ENCODE assay signal across 9 cellular contexts in the genomic region with DNA sequence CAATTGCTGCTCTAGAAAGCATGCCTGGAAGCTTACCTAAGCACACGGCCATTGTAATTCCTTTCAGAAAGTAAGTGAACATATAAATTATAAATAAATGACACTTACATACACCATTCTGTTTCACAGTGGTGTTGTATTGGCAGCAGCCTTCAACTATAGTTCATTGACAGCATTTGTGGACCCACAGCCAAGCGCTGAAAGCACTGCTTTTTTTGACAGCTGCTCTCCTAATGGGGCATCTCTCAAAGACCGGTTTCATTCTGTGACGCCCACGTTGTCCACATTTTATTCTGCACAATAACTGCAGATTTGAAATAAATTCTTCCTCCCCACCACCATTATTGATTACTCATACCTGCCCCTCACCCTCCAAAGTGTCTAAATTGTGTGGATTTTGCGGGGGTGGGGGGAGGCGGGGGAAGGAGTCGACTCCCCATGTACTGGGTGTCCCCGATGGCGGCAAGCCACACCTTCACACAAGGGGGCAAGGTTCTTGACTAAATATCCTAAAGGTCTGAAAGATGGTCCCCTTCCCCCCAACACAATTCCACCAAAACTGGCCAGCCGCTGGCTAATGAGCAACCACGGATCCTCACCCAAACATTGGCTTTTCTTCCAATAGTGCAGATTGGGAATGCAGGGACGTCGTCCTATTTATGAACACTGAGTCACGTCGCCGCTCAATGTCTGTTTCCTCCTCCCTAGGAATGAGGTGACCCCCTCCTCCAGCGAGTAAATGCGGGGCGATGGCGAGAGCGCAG. TPM values are rescaled to one million over a fixed set of nuclear protein-coding genes. Genes with fewer than 3 reads are reported as not detected.
A peak's percentile ranks its signal among the peaks of the same experiment; 100 is the strongest.
DNase-seq lines count a peak whose midpoint lies in the region; ATAC-seq, FAIRE-seq and TF ChIP-seq lines count a peak whose summit lies in the region.
"Had no signal": no experiment of that assay in that cellular context is flagged by ENCODE, and none has a peak within 500 bp of the region (broad histone marks: within the 10 kb centered on the region; RNA-seq: fewer than 3 reads in every experiment).

No MANE protein-coding gene starts in this region.

- BruUV-seq in endothelial cell of umbilical vein (replicated peaks; lab: Mats Ljungman, UMichigan) = TSS peak; percentile 48

- H3K4me1 ChIP-seq in endothelial cell of umbilical vein (ENCODE audit: control insufficient read depth, extremely low read depth, insufficient read depth, low read length) = peaks cover 4% of the 10 kb centered on the region
- peaks cover 5% of the 10 kb centered on the region for H3K4me1 ChIP-seq in neural progenitor cell

- H3K4me3 ChIP-seq in SK-N-MC (peak overlapping the region; percentile 85), endothelial cell of umbilical vein (replicated peaks in 1 of 3; ENCODE audit: insufficient read depth in 1 of 3, low read depth in 1 of 3, low read length in 3 of 3) (peak overlapping the region; percentile 20 to 83 (median 69)), neural progenitor cell (peak overlapping the region; percentile 64)

- H3K9me1 ChIP-seq in endothelial cell of umbilical vein (replicated peaks; ENCODE audit: control insufficient read depth, extremely low read depth, insufficient read depth, low read length) = no peaks in the 10 kb centered on the region

- no peak for ATAC-seq in HG02852 (IDR thresholded peaks at IDR 0.05; ENCODE audit: unreplicated experiment)
- ATAC-seq in GM18505 (IDR thresholded peaks at IDR 0.05; ENCODE audit: unreplicated experiment) = no peak

- peaks cover 16% of the 10 kb centered on the region for H3K27me3 Mint-ChIP-seq in neural progenitor cell (ENCODE audit: insufficient read depth, low read depth)

- peaks cover 9% of the 10 kb centered on the region for H3F3A ChIP-seq in neural progenitor cell (ENCODE audit: low read depth)

- POLR2A ChIA-PET in endothelial cell of umbilical vein (lab: Charles Lee) = no interaction called here

- H3K27ac Mint-ChIP-seq in neural progenitor cell = no peak overlapping the region

- TF ChIP-seq POLR2A in endothelial cell of umbilical vein (IDR thresholded peaks at IDR 0.05; ENCODE audit: low read depth, low read length) (no peak), GM18505 (IDR thresholded peaks at IDR 0.05; ENCODE audit: borderline replicate concordance, extremely low read depth, insufficient read depth, insufficient read length) (no peak)

- H3K79me2 ChIP-seq in endothelial cell of umbilical vein (ENCODE audit: control insufficient read depth, insufficient read depth, low read length) (no peaks in the 10 kb centered on the region), neural progenitor cell (ENCODE audit: low read depth) (no peaks in the 10 kb centered on the region)

- no peaks in the 10 kb centered on the region for H3K36me3 Mint-ChIP-seq in neural progenitor cell

- H3K27me3 ChIP-seq in endothelial cell of umbilical vein (ENCODE audit: control insufficient read depth in 2 of 2, insufficient read depth in 2 of 2, low read length in 2 of 2) = peaks cover 0 to 7% of the 10 kb centered on the region in 2 experiments
- peaks cover 59% of the 10 kb centered on the region for H3K27me3 ChIP-seq in neural progenitor cell

- H3K9ac ChIP-seq in SK-N-MC (ENCODE audit: insufficient read length) (no peak overlapping the region), endothelial cell of umbilical vein (replicated peaks; ENCODE audit: extremely low read depth, insufficient read depth, low read length) (peak overlapping the region; percentile 58), neural progenitor cell (no peak overlapping the region)

- H3K36me3 ChIP-seq in SK-N-MC (ENCODE audit: insufficient read depth, low read length) (no peaks in the 10 kb centered on the region), endothelial cell of umbilical vein (ENCODE audit: control insufficient read depth in 2 of 2, extremely low read depth in 1 of 2, insufficient read depth in 2 of 2, low read length in 2 of 2) (no peaks in the 10 kb centered on the region), neural progenitor cell (no peaks in the 10 kb centered on the region)

- peak overlapping the region; percentile 99 for H2AFZ ChIP-seq in endothelial cell of umbilical vein (ENCODE audit: low read depth, low read length)
- H2AFZ ChIP-seq in neural progenitor cell (replicated peaks) = peak overlapping the region; percentile 85

- CTCF ChIA-PET in endothelial cell of umbilical vein (lab: Charles Lee) = interaction anchor here (7.1 to 13.7 kb wide), 2 partner anchors 11 to 106 kb away, joined by 56 to 394 read pairs; a partner anchor contains a TSS

- H3K4me2 ChIP-seq in endothelial cell of umbilical vein (ENCODE audit: insufficient read depth, low read length) (peak overlapping the region; percentile 75), neural progenitor cell (peak overlapping the region; percentile 86)

- H3K9me3 ChIP-seq in SK-N-MC (ENCODE audit: low read depth, low read length) (no peaks in the 10 kb centered on the region), endothelial cell of umbilical vein (replicated peaks; ENCODE audit: control insufficient read depth, insufficient read depth, low read length) (no peaks in the 10 kb centered on the region), neural progenitor cell (ENCODE audit: low read depth) (no peaks in the 10 kb centered on the region)

- intact Hi-C loops in endothelial cell of umbilical vein (cut with micrococcal nuclease) = no loop called here

- dilution Hi-C loops in endothelial cell of umbilical vein (cut with MboI; ENCODE audit: extremely low pct_ligation_motif_present, low sequenced_read_pairs) = no loop called here

- TF ChIP-seq CTCF in endothelial cell of umbilical vein (IDR thresholded peaks at IDR 0.05; ENCODE audit: extremely low read depth in 1 of 2, insufficient read depth in 1 of 2, low read depth in 1 of 2, low read length in 2 of 2) (no peak), neural progenitor cell (IDR thresholded peaks at IDR 0.05) (no peak)

- H3K4me3 Mint-ChIP-seq in neural progenitor cell = peak overlapping the region; percentile 90

- peaks cover 5% of the 10 kb centered on the region for H3K4me1 Mint-ChIP-seq in neural progenitor cell

- H4K20me1 ChIP-seq in endothelial cell of umbilical vein (replicated peaks; ENCODE audit: control insufficient read depth, extremely low read depth, insufficient read depth, low read length) (no peaks in the 10 kb centered on the region), neural progenitor cell (ENCODE audit: low read depth) (peaks cover 3% of the 10 kb centered on the region)

- no peaks in the 10 kb centered on the region for H3K9me3 Mint-ChIP-seq in neural progenitor cell

- DNase-seq in DMS53 (lab: John Stamatoyannopoulos, UW) = peak; percentile 40
- no peak for DNase-seq in DMS53 treated with DMSO at 0.1 percent for 48 hours (lab: John Stamatoyannopoulos, UW; ENCODE audit: unreplicated experiment)
- DNase-seq in SK-N-MC (ENCODE audit: low read depth, low spot score) = no peak
- DNase-seq in endothelial cell of umbilical vein (ENCODE audit: low read depth, low spot score) = peak; percentile 18
- peak; percentile 35 for DNase-seq in neural progenitor cell (ENCODE audit: low spot score)
- DNase-seq in central memory CD4-positive, alpha-beta T cell = no peak

- peak; percentile 57 for FAIRE-seq in endothelial cell of umbilical vein (lab: Jason Lieb, UNC)
- FAIRE-seq: A204.1 had no signal

- H3K27ac ChIP-seq in SK-N-MC (no peak overlapping the region), endothelial cell of umbilical vein (ENCODE audit: insufficient read depth, low read depth, low read length) (no peak overlapping the region), neural progenitor cell (no peak overlapping the region)

TF ChIP-seq in endothelial cell of umbilical vein, 7 proteins besides CTCF, POLR2A, EP300 and RAD21:
- TF ChIP-seq, protein P1, sequence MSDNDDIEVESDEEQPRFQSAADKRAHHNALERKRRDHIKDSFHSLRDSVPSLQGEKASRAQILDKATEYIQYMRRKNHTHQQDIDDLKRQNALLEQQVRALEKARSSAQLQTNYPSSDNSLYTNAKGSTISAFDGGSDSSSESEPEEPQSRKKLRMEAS (IDR thresholded peaks at IDR 0.05; ENCODE audit: insufficient read depth, insufficient read length) = no peak
- TF ChIP-seq MYC (IDR thresholded peaks at IDR 0.05; ENCODE audit: low read depth, low read length) (no peak), GATA2 (IDR thresholded peaks at IDR 0.05; ENCODE audit: insufficient read depth, insufficient read length, low read depth, low read length) (no peak), JUN (IDR thresholded peaks at IDR 0.05; ENCODE audit: borderline replicate concordance, insufficient read depth, insufficient read length, low read depth) (no peak), POLR2AphosphoS5 (IDR thresholded peaks at IDR 0.05; ENCODE audit: insufficient read depth, low read depth, low read length) (no peak), FOS (IDR thresholded peaks at IDR 0.05; ENCODE audit: borderline replicate concordance, insufficient read depth, low read length) (no peak), EZH2 (IDR thresholded peaks at IDR 0.05; ENCODE audit: borderline replicate concordance, low read depth, low read length, severe bottlenecking) (no peak)

RNA-seq across cellular contexts. Expression of a gene that starts 1.1 kb away (rescaled TPM):
- total RNA-seq in endothelial cell of umbilical vein (15.9 and 16.5 TPM in 2 replicates), neural progenitor cell (ENCODE audit: low replicate concordance) (6.5 and 6.9 TPM in 2 replicates)
- 6.4 and 9.7 TPM in 2 replicates for polyA plus RNA-seq in endothelial cell of umbilical vein
- 8.4 and 9.1 TPM in 2 replicates for polyA plus RNA-seq in endothelial cell of umbilical vein (2011; cell fraction: cytosol; rRNA removed)
- 17.2 and 19.2 TPM in 2 replicates for polyA plus RNA-seq in endothelial cell of umbilical vein (2011; cell fraction: nucleus; rRNA removed)
- polyA plus RNA-seq in endothelial cell of umbilical vein (2012) = 23.8 and 25.5 TPM in 2 replicates
- 16.8 and 18.2 TPM in 2 replicates for polyA minus RNA-seq in endothelial cell of umbilical vein
- 5.9 TPM for polyA minus RNA-seq in endothelial cell of umbilical vein (2011; cell fraction: cytosol; rRNA and poly(A)+ RNA removed)
- polyA minus RNA-seq in endothelial cell of umbilical vein (2011; cell fraction: nucleus; rRNA and poly(A)+ RNA removed) = 28.6 and 35.7 TPM in 2 replicates

RNA-seq across cellular contexts. Expression of a gene that starts 54.9 kb away (rescaled TPM):
- not detected in 2 replicates for total RNA-seq in endothelial cell of umbilical vein
- not detected in 2 replicates for polyA plus RNA-seq in endothelial cell of umbilical vein
- polyA plus RNA-seq in endothelial cell of umbilical vein (2011; cell fraction: cytosol; rRNA removed) = not detected in 2 replicates
- polyA plus RNA-seq in endothelial cell of umbilical vein (2011; cell fraction: nucleus; rRNA removed) = not detected in 2 replicates
- not detected in 2 replicates for polyA plus RNA-seq in endothelial cell of umbilical vein (2012)
- not detected in 2 replicates for polyA minus RNA-seq in endothelial cell of umbilical vein
- not detected for polyA minus RNA-seq in endothelial cell of umbilical vein (2011; cell fraction: cytosol; rRNA and poly(A)+ RNA removed)
- polyA minus RNA-seq in endothelial cell of umbilical vein (2011; cell fraction: nucleus; rRNA and poly(A)+ RNA removed) = not detected in 2 replicates
- 0.12 and 0.15 TPM in 2 replicates for total RNA-seq in neural progenitor cell (ENCODE audit: low replicate concordance)

Comparison
In these comparisons a context has a peak if more than half of its experiments do, and no peak if none do; other contexts are left out.
1. DNase-seq: peak in DMS53 (single experiment), endothelial cell of umbilical vein (single experiment) and neural progenitor cell (single experiment); none in DMS53 treated with DMSO at 0.1 percent for 48 hours (single experiment), SK-N-MC (single experiment) and central memory CD4-positive, alpha-beta T cell (single experiment).
2. Peak in every context shown above with its lines, with median percentiles within 50 percentile points of each other: H3K4me3 ChIP-seq.